8 cellular contexts compared by ENCODE assay signal in genomic region chr14:90399541-90400444, GRCh38.
DNase-seq lines count a peak whose midpoint lies in the region; ATAC-seq lines count a peak whose summit lies in the region.

No MANE protein-coding gene starts in this region.

- peak; percentile 58 for ATAC-seq in GM18873 (IDR thresholded peaks at IDR 0.05; ENCODE audit: low FRiP score, unreplicated experiment)
- peak; percentile 51 for ATAC-seq in HG03175 (IDR thresholded peaks at IDR 0.05; ENCODE audit: unreplicated experiment)

- peak overlapping the region; percentile 32 for H3K27ac ChIP-seq in caudate nucleus (ENCODE audit: low read depth, low read length)

- DNase-seq in AG08396 (ENCODE audit: low spot score) (peak; percentile 88), NCI-H2227 treated with DMSO at 0.1 percent for 48 hours (lab: John Stamatoyannopoulos, UW) (peak; percentile 86), caudate nucleus (lab: John Stamatoyannopoulos, UW) (peak in 60 of 61 donors; percentile 40 to 97 (median 85)), kidney glomerular epithelial cell (lab: John Stamatoyannopoulos, UW) (peak; percentile 84)
- DNase-seq in activated CD4-positive, CD25-positive, alpha-beta regulatory T cell (lab: John Stamatoyannopoulos, UW): peak; percentile 54 to 79 (median 68)
- peak; percentile 58 to 61 for DNase-seq in stimulated activated CD4-positive, alpha-beta T cell treated with anti-CD3 and anti-CD28 coated beads, Interleukin-15, amount 100 ng/mL, for 1 hour (ENCODE audit: low read depth in 1 of 2, low spot score in 1 of 2)

Comparison
In these comparisons a context has a peak if more than half of its experiments do, and no peak if none do; other contexts are left out.
1. Peak in every context shown above with its lines: DNase-seq, ATAC-seq and H3K27ac ChIP-seq.